8 cellular contexts compared by ENCODE assay signal in genomic region chr10:98134431-98135221, GRCh38. TPM values are rescaled to one million over a fixed set of nuclear protein-coding genes. Genes with fewer than 3 reads are reported as not detected.
A peak's percentile ranks its signal among the peaks of the same experiment; 100 is the strongest.
DNase-seq lines count a peak whose midpoint lies in the region; ATAC-seq, FAIRE-seq and TF ChIP-seq lines count a peak whose summit lies in the region.

TSS of gene R3HCC1L (plus strand) at chr10:98134657. CDS start at chr10:98208115, 73,458 bp downstream.

- TF ChIP-seq POLR2A in HepG2 (IDR thresholded peaks at IDR 0.05; ENCODE audit: insufficient read depth in 1 of 2, low read depth in 2 of 2, low read length in 2 of 2), result peak; percentile 88 to 93

- in situ Hi-C loops in HepG2 (cut with HindIII; ENCODE audit: extremely low pct_ligation_motif_present, low pct_unique_long_range_greater_than_20kb), result no loop called here

- H3K4me1 Mint-ChIP-seq in dendritic cell treated with granulocyte-macrophage colony-stimulating factor and Interleukin-4, amounts not matched to agents 40 ng/mL and 50 ng/mL, for 4 days (ENCODE audit: low read depth), result peaks cover 44% of the 10 kb centered on the region

- H2AFZ ChIP-seq in HepG2 (ENCODE audit: low read length), result peak within 1 kb of the TSS; percentile 98

- peaks cover 5% of the 10 kb centered on the region for H3K27me3 Mint-ChIP-seq in dendritic cell treated with granulocyte-macrophage colony-stimulating factor and Interleukin-4, amounts not matched to agents 40 ng/mL and 50 ng/mL, for 4 days

- CTCF ChIA-PET in HepG2 (lab: Yijun Ruan, JAX; ENCODE audit: low intra/inter-chr PET ratio, low total read pairs), result no interaction called here

- peaks cover 44% of the 10 kb centered on the region for H3K79me2 ChIP-seq in HepG2 (ENCODE audit: insufficient read depth, low read length)

- peak within 1 kb of the TSS; percentile 95 for H3K27ac Mint-ChIP-seq in dendritic cell treated with granulocyte-macrophage colony-stimulating factor and Interleukin-4, amounts not matched to agents 40 ng/mL and 50 ng/mL, for 4 days

- no peaks in the 10 kb centered on the region for H3K36me3 ChIP-seq in HepG2 (replicated peaks in 1 of 2; ENCODE audit: control insufficient read depth in 1 of 2, insufficient read depth in 2 of 2, low read length in 2 of 2)

- peak; percentile 73 for FAIRE-seq in HepG2 (lab: Jason Lieb, UNC)

- TF ChIP-seq RAD21 in HepG2 (CRISPR knock-in tag; IDR thresholded peaks at IDR 0.05), result no peak

- TF ChIP-seq CTCF in C4-2B (conservative IDR thresholded peaks at IDR 0.05), result no peak
- TF ChIP-seq CTCF in HepG2 (CRISPR knock-in tag; IDR thresholded peaks at IDR 0.05), result no peak

- intact Hi-C loops in dendritic cell treated with granulocyte-macrophage colony-stimulating factor and Interleukin-4, amounts not matched to agents 40 ng/mL and 50 ng/mL, for 4 days (cut with micrococcal nuclease), result no loop called here
- intact Hi-C loops in HepG2 (cut with micrococcal nuclease; ENCODE audit: unreplicated experiment), result no loop called here

- H3K27ac ChIP-seq in C4-2B, result peak within 1 kb of the TSS; percentile 82
- H3K27ac ChIP-seq in HepG2 (ENCODE audit: extremely low read length, insufficient read depth, low read length), result peak within 1 kb of the TSS; percentile 85

- POLR2A ChIA-PET in HepG2 (lab: Yijun Ruan, JAX), result interaction anchor here (0.7 to 1.2 kb wide), 8 partner anchors 8 to 353 kb away, joined by 3 to 5 read pairs (median 4); partner anchors contain the start of genes LOXL4 and PYROXD2

- DNase-seq in NCI-H69 (lab: John Stamatoyannopoulos, UW), result peak; percentile 91
- DNase-seq in activated CD4-positive, alpha-beta T cell treated with anti-CD3 and anti-CD28 coated beads, Interleukin-2, amount 50 U/mL, for 24 hours (ENCODE audit: low read depth in 1 of 2, low spot score in 1 of 2), result peak; percentile 90 to 94
- peak; percentile 79 for DNase-seq in HepG2 (ENCODE audit: low spot score)
- DNase-seq in stimulated activated CD4-positive, alpha-beta T cell treated with anti-CD3 and anti-CD28 coated beads, Interleukin-2, amount 100 ng/mL, for 48 hours, result peak; percentile 91 to 93

- peak within 1 kb of the TSS; percentile 86 for H3K9ac ChIP-seq in HepG2 (ENCODE audit: insufficient read depth, low read depth, low read length)

- peak; percentile 87 for ATAC-seq in GM19328 (IDR thresholded peaks at IDR 0.05; ENCODE audit: unreplicated experiment)
- peak; percentile 70 for ATAC-seq in HG03469 (IDR thresholded peaks at IDR 0.05; ENCODE audit: unreplicated experiment)
- peak; percentile 97 for ATAC-seq in HepG2

- no peaks in the 10 kb centered on the region for H4K20me1 ChIP-seq in HepG2 (ENCODE audit: insufficient read depth, low read length)

- H3K4me1 ChIP-seq in HepG2 (ENCODE audit: insufficient read depth, low read length), result peaks cover 58% of the 10 kb centered on the region

- peak within 1 kb of the TSS; percentile 89 for H3K4me2 ChIP-seq in HepG2 (ENCODE audit: low read depth, low read length)

- BruUV-seq in HepG2 (replicated peaks; lab: Mats Ljungman, UMichigan), result no TSS peak

- peak within 1 kb of the TSS; percentile 88 for H3K4me3 Mint-ChIP-seq in dendritic cell treated with granulocyte-macrophage colony-stimulating factor and Interleukin-4, amounts not matched to agents 40 ng/mL and 50 ng/mL, for 4 days

- TF ChIP-seq EP300 in HepG2 (IDR thresholded peaks at IDR 0.05; ENCODE audit: low read depth in 2 of 2, low read length in 2 of 2), result peak in 1 of 2 experiments; percentile 40; a peak in 1 of 4 replicates
- no peak for TF ChIP-seq EP300 in HepG2 (CRISPR knock-in tag; IDR thresholded peaks at IDR 0.05; ENCODE audit: borderline replicate concordance)

- H3K9me3 Mint-ChIP-seq in dendritic cell treated with granulocyte-macrophage colony-stimulating factor and Interleukin-4, amounts not matched to agents 40 ng/mL and 50 ng/mL, for 4 days, result peaks cover 8% of the 10 kb centered on the region

- H3K36me3 Mint-ChIP-seq in dendritic cell treated with granulocyte-macrophage colony-stimulating factor and Interleukin-4, amounts not matched to agents 40 ng/mL and 50 ng/mL, for 4 days (ENCODE audit: low read depth), result peaks cover 20% of the 10 kb centered on the region

- peak within 1 kb of the TSS; percentile 65 to 99 (median 81) for H3K4me3 ChIP-seq in HepG2 (replicated peaks in 1 of 3; ENCODE audit: insufficient read depth in 1 of 3, low read depth in 2 of 3, low read length in 3 of 3)

- no peaks in the 10 kb centered on the region; a peak in 1 of 5 replicates for H3K27me3 ChIP-seq in HepG2 (ENCODE audit: control insufficient read depth in 1 of 2, insufficient read depth in 2 of 2, low read length in 2 of 2)

- under 1% methylated on average over 40 of the region's 64 CpGs for WGBS in HepG2 (ENCODE audit: low lambda C conversion rate)

- peaks cover 5% of the 10 kb centered on the region; the same call in 1 of the 2 replicates for H3K9me3 ChIP-seq in HepG2 (ENCODE audit: low read length)

TF ChIP-seq in HepG2, 621 proteins besides CTCF, POLR2A, EP300 and RAD21 (continues in another document):
- TF ChIP-seq ARID4A (CRISPR knock-in tag; IDR thresholded peaks at IDR 0.05; ENCODE audit: borderline replicate concordance) (peak; percentile 77; the same call in 1 of the 2 replicates), ZNF446 (CRISPR knock-in tag; IDR thresholded peaks at IDR 0.05) (no peak)

RNA-seq across cellular contexts. Expression of gene R3HCC1L, which starts in this region (rescaled TPM):
- 12.2 and 14.7 TPM in 2 replicates for total RNA-seq in HepG2 (2016; rRNA removed; fragmentation: Illumina TruSeq; extraction: Trizol)
- 6.4 and 8.3 TPM in 2 replicates for total RNA-seq in HepG2 (2016; cell fraction: cytosol; rRNA removed; fragmentation: Illumina TruSeq; extraction: Trizol; ENCODE audit: low read depth)
- total RNA-seq in HepG2 (2016; cell fraction: insoluble cytoplasmic fraction; rRNA removed; fragmentation: Illumina TruSeq; extraction: Trizol), result 12.3 and 16.1 TPM in 2 replicates
- 7.8 and 9.8 TPM in 2 replicates for total RNA-seq in HepG2 (2016; cell fraction: membrane; rRNA removed; fragmentation: Illumina TruSeq; extraction: Trizol)
- 15.8 and 17.6 TPM in 2 replicates for total RNA-seq in HepG2 (2016; cell fraction: nucleus; rRNA removed; fragmentation: Illumina TruSeq; extraction: Trizol)
- 6.0 and 6.5 TPM in 2 replicates for polyA plus RNA-seq in HepG2 (2011; rRNA removed)
- polyA plus RNA-seq in HepG2 (2011; cell fraction: cytosol; rRNA removed), result 3.5 and 5.4 TPM in 2 replicates
- polyA plus RNA-seq in HepG2 (2011; cell fraction: nucleus; rRNA removed), result 5.4 and 5.5 TPM in 2 replicates
- polyA plus RNA-seq in HepG2 (2012), result 6.1 and 6.8 TPM in 2 replicates
- 1.1 and 1.2 TPM in 2 replicates for polyA plus RNA-seq in HepG2 (2016; cell fraction: cytosol; fragmentation: Illumina TruSeq; extraction: Trizol; ENCODE audit: low read depth)
- polyA plus RNA-seq in HepG2 (2016; cell fraction: insoluble cytoplasmic fraction; fragmentation: Illumina TruSeq; extraction: Trizol; ENCODE audit: low read depth), result 11.7 and 14.4 TPM in 2 replicates
- 2.4 TPM in 2 replicates for polyA plus RNA-seq in HepG2 (2016; cell fraction: membrane; fragmentation: Illumina TruSeq; extraction: Trizol; ENCODE audit: low read depth)
- 11.5 and 12.8 TPM in 2 replicates for polyA plus RNA-seq in HepG2 (2016; cell fraction: nucleus; fragmentation: Illumina TruSeq; extraction: Trizol; ENCODE audit: insufficient read depth, low read depth)
- polyA minus RNA-seq in HepG2 (2011; rRNA and poly(A)+ RNA removed; ENCODE audit: low replicate concordance), result 4.4 and 10.2 TPM in 2 replicates
- 5.9 and 6.1 TPM in 2 replicates for polyA minus RNA-seq in HepG2 (2011; cell fraction: cytosol; rRNA and poly(A)+ RNA removed)
- 40.9 and 41.9 TPM in 2 replicates for polyA minus RNA-seq in HepG2 (2011; cell fraction: nucleus; rRNA and poly(A)+ RNA removed)

Comparison
In these comparisons a context has a peak if more than half of its experiments do, and no peak if none do; other contexts are left out.
1. Peak in every context shown above with its lines: DNase-seq, ATAC-seq, H3K4me3 ChIP-seq and H3K27ac ChIP-seq.